ENCODE assay signal across 10 cellular contexts in the genomic region with DNA sequence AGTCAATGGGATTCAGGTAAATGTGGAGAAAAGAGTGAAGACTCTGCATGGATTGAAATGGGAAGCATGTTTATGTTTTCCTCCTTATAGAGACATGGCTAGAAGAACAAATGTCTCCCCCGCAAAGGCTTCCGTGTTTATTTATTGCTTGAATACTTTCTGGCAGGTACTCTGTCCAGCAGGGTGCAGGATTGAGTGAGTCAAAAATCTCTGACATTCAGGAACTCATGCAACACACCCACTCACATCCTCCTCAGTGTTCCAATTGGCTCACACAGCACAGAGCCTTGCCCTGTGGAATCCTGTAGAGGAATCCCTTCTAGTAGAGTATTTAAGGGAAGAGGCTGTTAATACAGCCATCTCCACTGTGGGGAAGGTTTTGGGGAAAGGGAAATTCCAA.
A peak's percentile ranks its signal among the peaks of the same experiment; 100 is the strongest.
DNase-seq lines count a peak whose midpoint lies in the region; ATAC-seq and TF ChIP-seq lines count a peak whose summit lies in the region.
"Had no signal": no experiment of that assay in that cellular context is flagged by ENCODE, and none has a peak within 500 bp of the region (broad histone marks: within the 10 kb centered on the region; RNA-seq: fewer than 3 reads in every experiment).

No MANE protein-coding gene starts in this region.

- H3K9me2 ChIP-seq in PC-3 (replicated peaks; ENCODE audit: low read length), result no peaks in the 10 kb centered on the region

- no peak overlapping the region for H2AFZ ChIP-seq in PC-3 (ENCODE audit: low read length)

- no peak for TF ChIP-seq POLR2A in Peyer's patch (IDR thresholded peaks at IDR 0.05)

- H4K20me1 ChIP-seq in PC-3 (ENCODE audit: low read length), result no peaks in the 10 kb centered on the region

- no peaks in the 10 kb centered on the region for H3K79me2 ChIP-seq in PC-3 (ENCODE audit: low read length)

- no peaks in the 10 kb centered on the region for H3F3A ChIP-seq in PC-3 (ENCODE audit: low read length, unreplicated experiment)

- no peaks in the 10 kb centered on the region for H3K9me3 Mint-ChIP-seq in nephron progenitor cell
- H3K9me3 Mint-ChIP-seq in activated CD4-positive, alpha-beta memory T cell treated with anti-CD3 and anti-CD28 coated beads for 36 hours, result no peaks in the 10 kb centered on the region
- H3K9me3 Mint-ChIP-seq: activated T-cell treated with anti-CD3 and anti-CD28 coated beads, Interleukin-2, amount 50 U/mL, for 72 hours had no signal

- TF ChIP-seq CTCF in PC-3 (conservative IDR thresholded peaks at IDR 0.05; ENCODE audit: low read depth, low read length) (peak; percentile 59), nephron progenitor cell (IDR thresholded peaks at IDR 0.05) (peak; percentile 11), Peyer's patch (IDR thresholded peaks at IDR 0.05) (peak in 1 of 6 experiments; percentile 25)

- CTCF ChIA-PET in PC-3 (lab: Charles Lee), result no interaction called here
- CTCF ChIA-PET in activated CD4-positive, alpha-beta memory T cell treated with anti-CD3 and anti-CD28 coated beads for 36 hours (lab: Charles Lee), result no interaction called here

- intact Hi-C loops in PC-3 (cut with micrococcal nuclease), result no loop called here
- intact Hi-C loops in activated CD4-positive, alpha-beta memory T cell treated with anti-CD3 and anti-CD28 coated beads for 36 hours (cut with micrococcal nuclease), result no loop called here

- H3K36me3 ChIP-seq in PC-3 (ENCODE audit: low read depth, low read length), result no peaks in the 10 kb centered on the region
- no peaks in the 10 kb centered on the region for H3K36me3 ChIP-seq in Peyer's patch

- H3K27me3 ChIP-seq in PC-3 (ENCODE audit: low read length) (peaks cover 34% of the 10 kb centered on the region), Peyer's patch (no peaks in the 10 kb centered on the region)

- peak; percentile 55 for ATAC-seq in HG02588 (IDR thresholded peaks at IDR 0.05; ENCODE audit: unreplicated experiment)
- peak; percentile 60 for ATAC-seq in PC-3
- ATAC-seq: activated T-cell treated with anti-CD3 and anti-CD28 coated beads, Interleukin-2, amount 50 U/mL, for 72 hours had no signal

- H3K36me3 Mint-ChIP-seq in nephron progenitor cell (ENCODE audit: low read depth), result no peaks in the 10 kb centered on the region
- H3K36me3 Mint-ChIP-seq in activated CD4-positive, alpha-beta memory T cell treated with anti-CD3 and anti-CD28 coated beads for 36 hours, result no peaks in the 10 kb centered on the region

- no peak overlapping the region for H3K27ac ChIP-seq in PC-3 (ENCODE audit: low read length)
- H3K27ac ChIP-seq in Peyer's patch, result no peak overlapping the region

- no peak overlapping the region for H3K9ac ChIP-seq in PC-3 (ENCODE audit: low read length)

- no peak overlapping the region for H3K4me2 ChIP-seq in PC-3 (ENCODE audit: low read length)

- H3K27me3 Mint-ChIP-seq in nephron progenitor cell (ENCODE audit: low read depth, poor library complexity), result no peaks in the 10 kb centered on the region
- no peaks in the 10 kb centered on the region for H3K27me3 Mint-ChIP-seq in activated CD4-positive, alpha-beta memory T cell treated with anti-CD3 and anti-CD28 coated beads for 36 hours

- H3K9me3 ChIP-seq in PC-3 (ENCODE audit: low read length) (no peaks in the 10 kb centered on the region), Peyer's patch (no peaks in the 10 kb centered on the region)

- H3K4me1 ChIP-seq in PC-3 (ENCODE audit: insufficient read depth, low read length) (no peaks in the 10 kb centered on the region), Peyer's patch (no peaks in the 10 kb centered on the region)

- POLR2A ChIA-PET in PC-3 (lab: Charles Lee; ENCODE audit: unreplicated experiment), result no interaction called here
- POLR2A ChIA-PET in activated CD4-positive, alpha-beta memory T cell treated with anti-CD3 and anti-CD28 coated beads for 36 hours (lab: Charles Lee), result no interaction called here

- no TSS peak for BruUV-seq in PC-3 (replicated peaks; lab: Mats Ljungman, UMichigan)

- H3K4me3 ChIP-seq in PC-3 (ENCODE audit: low read length) (no peak overlapping the region), Peyer's patch (no peak overlapping the region)

- no peak overlapping the region for H3K4me3 Mint-ChIP-seq in nephron progenitor cell
- no peak overlapping the region for H3K4me3 Mint-ChIP-seq in activated CD4-positive, alpha-beta memory T cell treated with anti-CD3 and anti-CD28 coated beads for 36 hours
- H3K4me3 Mint-ChIP-seq: activated T-cell treated with anti-CD3 and anti-CD28 coated beads, Interleukin-2, amount 50 U/mL, for 72 hours had no signal

- no peak overlapping the region for H3K27ac Mint-ChIP-seq in nephron progenitor cell
- no peak overlapping the region for H3K27ac Mint-ChIP-seq in activated CD4-positive, alpha-beta memory T cell treated with anti-CD3 and anti-CD28 coated beads for 36 hours
- H3K27ac Mint-ChIP-seq: activated T-cell treated with anti-CD3 and anti-CD28 coated beads, Interleukin-2, amount 50 U/mL, for 72 hours had no signal

- peaks cover under 1% of the 10 kb centered on the region for H3K4me1 Mint-ChIP-seq in nephron progenitor cell
- H3K4me1 Mint-ChIP-seq in activated CD4-positive, alpha-beta memory T cell treated with anti-CD3 and anti-CD28 coated beads for 36 hours (ENCODE audit: low read depth), result no peaks in the 10 kb centered on the region

- DNase-seq in DMS 273 (lab: John Stamatoyannopoulos, UW; ENCODE audit: unreplicated experiment) (peak; percentile 43), DMS 273 treated with DMSO at 0.1 percent for 48 hours (lab: John Stamatoyannopoulos, UW) (no peak), PC-3 (peak; percentile 53), nephron progenitor cell (no peak), retina (no peak), Peyer's patch (no peak)
- no peak for DNase-seq in activated CD4-positive, alpha-beta memory T cell treated with anti-CD3 and anti-CD28 coated beads for 36 hours
- DNase-seq: activated T-cell treated with anti-CD3 and anti-CD28 coated beads, Interleukin-2, amount 50 U/mL, for 72 hours; Kasumi-1 had no signal

Comparison
In these comparisons a context has a peak if more than half of its experiments do, and no peak if none do; other contexts are left out.
1. DNase-seq: peak in DMS 273 (single experiment) and PC-3 (single experiment); none in DMS 273 treated with DMSO at 0.1 percent for 48 hours (single experiment), nephron progenitor cell (single experiment), retina (single experiment), activated CD4-positive, alpha-beta memory T cell treated with anti-CD3 and anti-CD28 coated beads for 36 hours (single experiment) and Peyer's patch (0 of 3).